Comparison of ENCODE assay signal across 19 cellular contexts in genomic region chr4:154989511-154989910, GRCh38.
"Had no signal": no experiment of that assay in that cellular context is flagged by ENCODE, and none has a peak within 500 bp of the region (broad histone marks: within the 10 kb centered on the region; RNA-seq: fewer than 3 reads in every experiment).

No MANE protein-coding gene starts in this region.

- H3K9me3 ChIP-seq: colonic mucosa, mucosa of descending colon, ovary, stomach, suprapubic skin, thyroid gland had no signal

- H3K9me3 Mint-ChIP-seq: neural crest cell, type B pancreatic cell had no signal

- H3K27ac Mint-ChIP-seq: natural killer cell, type B pancreatic cell had no signal

- ATAC-seq: mucosa of descending colon, natural killer cell, right cardiac atrium had no signal

- H3K36me3 ChIP-seq: colonic mucosa, ovary, stomach, suprapubic skin, thyroid gland had no signal

- H3K27me3 Mint-ChIP-seq: type B pancreatic cell had no signal

- H3K4me3 Mint-ChIP-seq: natural killer cell, neural crest cell, type B pancreatic cell had no signal

- H3K4me1 ChIP-seq: colonic mucosa, stomach, suprapubic skin, thyroid gland had no signal

- H3K27me3 ChIP-seq: colonic mucosa, hepatocyte, ovary, stomach, suprapubic skin, thyroid gland had no signal

- H3K4me3 ChIP-seq: colonic mucosa, hepatocyte, mucosa of descending colon, ovary, stomach, suprapubic skin, thyroid gland had no signal

- H3K4me1 Mint-ChIP-seq: natural killer cell, neural crest cell had no signal

- H3K36me3 Mint-ChIP-seq: natural killer cell, type B pancreatic cell had no signal

- DNase-seq: colonic mucosa; dermis blood vessel endothelial cell; erythroblast; foreskin melanocyte; head of caudate nucleus; mammary epithelial cell; mucosa of descending colon; natural killer cell; ovary; right cardiac atrium; small intestine; stimulated activated CD4-positive, alpha-beta T cell treated with anti-CD3 and anti-CD28 coated beads, Interleukin-12 subunit alpha, Interleukin-12 subunit beta, amount 100 ng/mL, for 4 hours; stimulated activated naive CD4-positive, alpha-beta T cell; stomach; thyroid gland had no signal

- H3K27ac ChIP-seq: colonic mucosa, hepatocyte, ovary, stomach, suprapubic skin, thyroid gland had no signal
